Comparison of ENCODE assay signal across 1 cellular context in the genomic region with DNA sequence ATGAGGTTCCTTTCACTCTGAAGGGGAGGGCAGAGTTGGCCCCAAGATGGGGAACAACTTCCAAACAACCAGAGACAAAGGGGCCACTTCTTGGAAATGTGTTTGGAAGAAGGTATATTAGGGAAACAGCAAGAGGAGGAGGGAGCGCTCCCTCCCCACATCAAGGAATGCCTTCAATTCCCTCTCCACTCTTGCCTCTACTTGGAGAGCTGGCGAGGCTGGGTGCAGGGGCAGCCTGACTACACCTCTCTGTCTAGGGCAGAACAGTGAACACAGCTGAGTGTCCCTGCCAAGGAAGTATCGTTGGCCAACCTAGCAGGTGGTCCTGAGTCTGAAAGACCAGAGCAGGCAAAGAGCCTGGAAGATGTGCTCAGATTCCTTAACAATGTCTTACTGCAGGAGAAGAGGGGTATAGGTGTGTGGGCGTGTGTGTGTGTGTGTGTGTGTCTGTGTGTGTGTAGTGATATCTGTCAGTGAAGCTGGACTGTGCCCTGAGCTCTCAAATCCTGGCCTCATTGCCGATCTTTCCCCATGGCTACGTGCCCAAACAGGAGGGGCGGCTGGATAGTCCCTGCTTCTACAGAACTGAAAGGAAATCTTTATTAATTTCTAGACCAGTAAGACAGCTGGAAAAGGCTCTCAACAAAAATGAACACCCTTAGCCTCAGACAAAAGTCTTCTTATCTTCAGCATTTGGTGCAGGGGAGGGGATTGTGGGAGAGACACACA.
TF ChIP-seq lines count a peak whose summit lies in the region.

No MANE protein-coding gene starts in this region.

TF ChIP-seq in H1, 55 proteins besides CTCF, POLR2A, EP300 and RAD21:
- TF ChIP-seq KDM1A (IDR thresholded peaks at IDR 0.05; ENCODE audit: borderline replicate concordance, low read length), result no peak
- TF ChIP-seq SP1 (IDR thresholded peaks at IDR 0.05; ENCODE audit: low read depth, low read length), result no peak
- TF ChIP-seq CHD1 (IDR thresholded peaks at IDR 0.05; ENCODE audit: low read depth, low read length), result no peak
